11 cellular contexts compared by ENCODE assay signal in the genomic region with DNA sequence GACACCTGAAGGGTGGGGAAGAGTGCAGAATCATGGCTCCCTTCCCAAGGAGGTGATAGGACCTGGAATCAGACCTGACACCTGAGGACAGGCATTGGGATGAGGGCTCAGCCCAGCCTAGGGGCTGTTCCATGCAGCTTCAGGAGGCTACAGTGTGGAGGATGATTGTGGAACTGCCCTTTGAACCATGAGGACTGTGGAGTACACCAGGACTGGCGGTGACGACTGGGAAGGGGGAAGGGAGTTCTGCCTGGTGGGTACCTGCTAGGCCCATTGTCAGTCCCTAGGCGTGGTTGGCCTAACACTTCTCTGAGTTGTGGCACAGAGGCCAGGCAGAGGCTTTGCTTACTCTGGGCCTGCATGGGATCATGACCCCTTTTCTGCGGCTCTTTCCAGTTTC.
A peak's percentile ranks its signal among the peaks of the same experiment; 100 is the strongest.
DNase-seq lines count a peak whose midpoint lies in the region; ATAC-seq and TF ChIP-seq lines count a peak whose summit lies in the region.
"Had no signal": no experiment of that assay in that cellular context is flagged by ENCODE, and none has a peak within 500 bp of the region (broad histone marks: within the 10 kb centered on the region; RNA-seq: fewer than 3 reads in every experiment).

No MANE protein-coding gene starts in this region.

- TF ChIP-seq POLR2A in heart left ventricle (IDR thresholded peaks at IDR 0.05) = no peak
- no peak for TF ChIP-seq POLR2A in uterus (IDR thresholded peaks at IDR 0.05)

- ATAC-seq in heart left ventricle (no peak), left cardiac atrium (no peak), natural killer cell (no peak), GM21717 (IDR thresholded peaks at IDR 0.05; ENCODE audit: unreplicated experiment) (no peak)

- H3K4me3 ChIP-seq in heart left ventricle (no peak overlapping the region), colonic mucosa (no peak overlapping the region), uterus (no peak overlapping the region)

- 64 to 80% (median 69%) methylated on average over 4 of the region's 4 CpGs for WGBS in heart left ventricle, 4 donors

- TF ChIP-seq CTCF in heart left ventricle (IDR thresholded peaks at IDR 0.05) = no peak
- no peak for TF ChIP-seq CTCF in colonic mucosa (IDR thresholded peaks at IDR 0.05)
- no peak for TF ChIP-seq CTCF in natural killer cell (IDR thresholded peaks at IDR 0.05)
- TF ChIP-seq CTCF in uterus (IDR thresholded peaks at IDR 0.05) = no peak

- peak overlapping the region; percentile 92 to 93 for H3K27ac Mint-ChIP-seq in natural killer cell

- H3K27ac ChIP-seq in heart left ventricle = peak overlapping the region in 11 of 12 donors; percentile 27 to 85 (median 72)
- peak overlapping the region; percentile 78 for H3K27ac ChIP-seq in colonic mucosa
- H3K27ac ChIP-seq in uterus = peak overlapping the region; percentile 57 to 72

- peak in 2 of 5 donors; percentile 20 to 37 for DNase-seq in heart left ventricle
- no peak for DNase-seq in left cardiac atrium
- DNase-seq in colonic mucosa = peak; percentile 52
- DNase-seq in natural killer cell = no peak
- DNase-seq in uterus = no peak
- DNase-seq in AML-193 (lab: John Stamatoyannopoulos, UW) = no peak
- no peak for DNase-seq in NCI-H1417 (lab: John Stamatoyannopoulos, UW)
- DNase-seq: anterior cingulate cortex, retina had no signal

- H3K36me3 Mint-ChIP-seq in natural killer cell = no peaks in the 10 kb centered on the region

- intact Hi-C loops in heart left ventricle (cut with DNase I) (loop anchor here in 3 of 10 donors (5.0 to 10.0 kb wide), 3 partner anchors 64 to 91 kb away; no protein-coding TSS in a partner anchor), left cardiac atrium (cut with DNase I) (loop anchor here in 1 of 2 donors (10.0 kb wide), 1 partner anchor 114 kb away; no protein-coding TSS in a partner anchor), colonic mucosa (cut with DNase I) (no loop called here), natural killer cell (cut with micrococcal nuclease) (loop anchor here (10.0 kb wide), 1 partner anchor 86 kb away; the partner anchor contains the start of gene PLD6), uterus (cut with DNase I; ENCODE audit: low total_unique reads) (no loop called here)

- no peaks in the 10 kb centered on the region for H3K27me3 Mint-ChIP-seq in natural killer cell (ENCODE audit: low read depth in 2 of 2)

- peak overlapping the region; percentile 59 for H3K4me3 Mint-ChIP-seq in natural killer cell
- H3K4me3 Mint-ChIP-seq: CD14-positive monocyte had no signal

- peaks cover 78 to 86% of the 10 kb centered on the region in 2 donors for H3K4me1 Mint-ChIP-seq in natural killer cell

- peaks cover 12 to 92% (median 82%) of the 10 kb centered on the region in 12 donors for H3K4me1 ChIP-seq in heart left ventricle
- peaks cover 39% of the 10 kb centered on the region for H3K4me1 ChIP-seq in colonic mucosa
- peaks cover 13 to 44% of the 10 kb centered on the region in 2 donors for H3K4me1 ChIP-seq in uterus

- no peaks in the 10 kb centered on the region for H3K9me3 ChIP-seq in heart left ventricle
- no peaks in the 10 kb centered on the region for H3K9me3 ChIP-seq in colonic mucosa
- H3K9me3 ChIP-seq in uterus = no peaks in the 10 kb centered on the region

- no peaks in the 10 kb centered on the region for H3K9me3 Mint-ChIP-seq in natural killer cell
- H3K9me3 Mint-ChIP-seq: CD14-positive monocyte had no signal

- peak overlapping the region; percentile 18 to 61 for H3K9ac ChIP-seq in colonic mucosa (ENCODE audit: low read depth in 2 of 2, low read length in 2 of 2)

- no peaks in the 10 kb centered on the region for H3K36me3 ChIP-seq in heart left ventricle
- H3K36me3 ChIP-seq in colonic mucosa = no peaks in the 10 kb centered on the region
- no peaks in the 10 kb centered on the region for H3K36me3 ChIP-seq in uterus

- H3K27me3 ChIP-seq in heart left ventricle (no peaks in the 10 kb centered on the region), colonic mucosa (no peaks in the 10 kb centered on the region), uterus (no peaks in the 10 kb centered on the region)
